ENCODE assay signal across 8 cellular contexts in the genomic region with DNA sequence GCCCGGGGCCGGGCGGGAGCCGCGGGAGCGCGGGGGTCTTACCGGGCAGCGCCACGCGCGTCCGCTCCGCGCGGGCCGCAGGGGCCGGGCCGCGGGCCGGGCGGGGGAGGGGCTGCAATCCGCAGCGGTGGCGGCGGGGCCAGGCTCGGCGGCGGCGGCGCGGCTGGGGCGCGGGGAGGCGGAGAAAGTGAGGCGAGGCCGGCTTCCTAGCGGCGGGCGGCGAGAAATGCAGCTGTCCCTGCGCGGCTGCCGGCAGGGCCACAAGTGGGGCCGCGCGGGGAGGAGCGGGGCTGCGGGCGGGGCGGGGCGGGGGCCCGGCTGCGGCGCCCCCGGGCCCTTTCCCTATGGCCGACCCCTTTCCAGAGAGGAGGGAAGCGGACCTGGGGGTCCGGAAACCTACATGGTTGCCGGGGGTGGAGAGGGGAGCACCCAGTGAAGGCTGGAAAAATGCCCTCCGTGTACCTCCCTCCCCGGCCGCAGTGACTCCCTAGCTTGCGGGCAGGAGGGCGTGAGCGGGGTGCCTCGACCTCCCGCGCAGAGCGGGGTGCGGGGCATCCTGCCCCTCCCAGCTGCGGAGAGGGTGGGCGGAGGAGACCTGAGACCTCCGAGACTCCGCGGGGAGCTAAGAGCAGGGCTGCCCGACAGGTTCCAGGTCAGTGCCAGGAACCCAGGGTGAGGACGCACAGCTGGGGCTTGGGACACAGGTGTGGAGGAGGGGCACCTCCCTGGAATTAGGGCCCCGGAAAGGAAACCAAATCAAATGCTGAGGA. TPM values are rescaled to one million over a fixed set of nuclear protein-coding genes. Genes with fewer than 3 reads are reported as not detected.
DNase-seq lines count a peak whose midpoint lies in the region; ATAC-seq lines count a peak whose summit lies in the region.

A gene with protein sequence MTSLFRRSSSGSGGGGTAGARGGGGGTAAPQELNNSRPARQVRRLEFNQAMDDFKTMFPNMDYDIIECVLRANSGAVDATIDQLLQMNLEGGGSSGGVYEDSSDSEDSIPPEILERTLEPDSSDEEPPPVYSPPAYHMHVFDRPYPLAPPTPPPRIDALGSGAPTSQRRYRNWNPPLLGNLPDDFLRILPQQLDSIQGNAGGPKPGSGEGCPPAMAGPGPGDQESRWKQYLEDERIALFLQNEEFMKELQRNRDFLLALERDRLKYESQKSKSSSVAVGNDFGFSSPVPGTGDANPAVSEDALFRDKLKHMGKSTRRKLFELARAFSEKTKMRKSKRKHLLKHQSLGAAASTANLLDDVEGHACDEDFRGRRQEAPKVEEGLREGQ (minus strand): TSS at position 230 of the 770 bp plus-strand sequence. CDS start 69,848 bp downstream, outside the sequence.

- H3K27me3 Mint-ChIP-seq in T-helper 2 cell treated with Interferon-gamma antibody and Interleukin-4, amounts not matched to agents 5 μg/mL and 100 μg/mL, for 36 hours (ENCODE audit: low read depth): peaks cover 70% of the 10 kb centered on the region

- no peak within 1 kb of the TSS for H3K27ac Mint-ChIP-seq in T-helper 2 cell treated with Interferon-gamma antibody and Interleukin-4, amounts not matched to agents 5 μg/mL and 100 μg/mL, for 36 hours

- DNase-seq in NCI-H1417 (lab: John Stamatoyannopoulos, UW) (peak; percentile 55 to 80 (median 69)), NCI-H1417 treated with DMSO at 0.1 percent for 48 hours (lab: John Stamatoyannopoulos, UW) (no peak), LHCN-M2 (ENCODE audit: low read depth) (no peak), astrocyte of the hippocampus (ENCODE audit: low read depth, low spot score) (peak; percentile 89), hypothalamus (lab: John Stamatoyannopoulos, UW) (peak in 44 of 51 donors; percentile 20 to 86 (median 64)), retina (peak; percentile 63)
- DNase-seq in T-helper 2 cell treated with Interferon-gamma antibody and Interleukin-4, amounts not matched to agents 5 μg/mL and 100 μg/mL, for 36 hours (ENCODE audit: low spot score): peak; percentile 62

- ATAC-seq in GM19452 (IDR thresholded peaks at IDR 0.05; ENCODE audit: unreplicated experiment): no peak

- no peaks in the 10 kb centered on the region for H3K9me3 Mint-ChIP-seq in T-helper 2 cell treated with Interferon-gamma antibody and Interleukin-4, amounts not matched to agents 5 μg/mL and 100 μg/mL, for 36 hours

- H3K36me3 Mint-ChIP-seq in T-helper 2 cell treated with Interferon-gamma antibody and Interleukin-4, amounts not matched to agents 5 μg/mL and 100 μg/mL, for 36 hours (ENCODE audit: low read depth): no peaks in the 10 kb centered on the region

- peak within 1 kb of the TSS; percentile 68 for H3K4me3 Mint-ChIP-seq in T-helper 2 cell treated with Interferon-gamma antibody and Interleukin-4, amounts not matched to agents 5 μg/mL and 100 μg/mL, for 36 hours

- peaks cover 27% of the 10 kb centered on the region for H3K4me1 Mint-ChIP-seq in T-helper 2 cell treated with Interferon-gamma antibody and Interleukin-4, amounts not matched to agents 5 μg/mL and 100 μg/mL, for 36 hours (ENCODE audit: low read depth)

RNA-seq across cellular contexts. Expression of the gene that starts here (rescaled TPM):
- total RNA-seq in LHCN-M2 (2014; rRNA removed): 22.9 and 29.6 TPM in 2 replicates
- polyA plus RNA-seq in LHCN-M2 (2012): 56.4 TPM

Comparison
In these comparisons a context has a peak if more than half of its experiments do, and no peak if none do; other contexts are left out.
1. DNase-seq: peak in NCI-H1417 (3 of 3), T-helper 2 cell treated with Interferon-gamma antibody and Interleukin-4, amounts not matched to agents 5 μg/mL and 100 μg/mL, for 36 hours (single experiment), astrocyte of the hippocampus (single experiment), hypothalamus (44 of 51) and retina (single experiment); none in NCI-H1417 treated with DMSO at 0.1 percent for 48 hours (single experiment) and LHCN-M2 (single experiment).